ENCODE assay signal across 8 cellular contexts in the genomic region with DNA sequence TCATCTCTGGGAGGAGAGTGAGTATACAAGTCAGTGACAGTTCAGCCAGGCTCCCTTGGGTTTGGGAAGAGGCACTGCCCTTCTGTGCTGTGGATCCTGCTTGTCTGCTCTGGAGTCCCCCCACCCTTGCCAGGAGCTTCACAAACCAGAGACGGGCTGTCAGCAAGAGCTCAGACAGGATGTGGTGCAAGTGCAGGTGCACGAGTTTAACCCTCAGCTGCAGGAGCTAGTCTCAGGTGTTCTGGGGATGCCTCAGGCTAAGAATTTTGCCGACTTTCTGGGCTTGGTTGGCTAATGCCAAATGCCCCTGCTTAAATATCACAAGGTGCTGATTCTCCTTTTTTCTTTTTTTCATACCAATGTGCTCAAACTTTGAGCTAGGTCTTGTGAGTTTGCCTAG. TPM values are rescaled to one million over a fixed set of nuclear protein-coding genes. Genes with fewer than 3 reads are reported as not detected.
A peak's percentile ranks its signal among the peaks of the same experiment; 100 is the strongest.
DNase-seq lines count a peak whose midpoint lies in the region; ATAC-seq, FAIRE-seq and TF ChIP-seq lines count a peak whose summit lies in the region.

No MANE protein-coding gene starts in this region.

- peak overlapping the region; percentile 1 for H3K27ac Mint-ChIP-seq in chondrocyte (ENCODE audit: unreplicated experiment)

- no peak for FAIRE-seq in pancreas (lab: Jason Lieb, UNC)
- FAIRE-seq in urothelium cell line (lab: Jason Lieb, UNC) = no peak

- no peaks in the 10 kb centered on the region for H3K27me3 Mint-ChIP-seq in chondrocyte (ENCODE audit: low read depth)

- peaks cover 20% of the 10 kb centered on the region for H3K36me3 Mint-ChIP-seq in chondrocyte (ENCODE audit: low read depth)

- H3K4me1 ChIP-seq in pancreas = peaks cover 0 to 4% (median 2%) of the 10 kb centered on the region in 3 donors

- no peaks in the 10 kb centered on the region for H3K9me3 Mint-ChIP-seq in chondrocyte (ENCODE audit: low read depth)

- WGBS in pancreas, 2 donors = 66% methylated on average over 3 of the region's 3 CpGs

- no peak for TF ChIP-seq CTCF in chondrocyte (IDR thresholded peaks at IDR 0.05)
- TF ChIP-seq CTCF in pancreas (IDR thresholded peaks at IDR 0.05) = no peak
- TF ChIP-seq CTCF in GM13977 (IDR thresholded peaks at IDR 0.05; ENCODE audit: extremely low read depth, insufficient read depth, missing control alignments) = no peak

- H3K36me3 ChIP-seq in pancreas = no peaks in the 10 kb centered on the region

- peak overlapping the region in 1 of 4 donors; percentile 67 for H3K4me3 ChIP-seq in pancreas

- H3K9me3 ChIP-seq in pancreas = no peaks in the 10 kb centered on the region

- peak; percentile 28 for ATAC-seq in GM21723 (IDR thresholded peaks at IDR 0.05; ENCODE audit: unreplicated experiment)
- no peak for ATAC-seq in pancreas
- ATAC-seq in Right ventricle myocardium inferior = no peak

- H3K27ac ChIP-seq in pancreas = peak overlapping the region in 2 of 4 donors; percentile 16 to 51

- H3K4me1 Mint-ChIP-seq in chondrocyte (ENCODE audit: low read depth) = peaks cover 19% of the 10 kb centered on the region

- no peaks in the 10 kb centered on the region for H3K27me3 ChIP-seq in pancreas

- intact Hi-C loops in pancreas (cut with DNase I) (no loop called here), Right ventricle myocardium inferior (cut with DNase I) (no loop called here)

- H3K4me3 Mint-ChIP-seq in chondrocyte (ENCODE audit: unreplicated experiment) = no peak overlapping the region

- in situ Hi-C loops in GM13977 (cut with MboI; ENCODE audit: low pct_unique_long_range_greater_than_20kb, low sequenced_read_pairs, unreplicated experiment) = no loop called here

- peak; percentile 96 for DNase-seq in RPMI8226
- DNase-seq in chondrocyte (ENCODE audit: low spot score) = no peak
- DNase-seq in stimulated activated CD4-positive, alpha-beta T cell treated with anti-CD3 and anti-CD28 coated beads, Interleukin-15, amount 100 ng/mL, for 24 hours = peak; percentile 36
- DNase-seq in pancreas = no peak
- no peak for DNase-seq in Right ventricle myocardium inferior (ENCODE audit: missing footprints)
- no peak for DNase-seq in urothelium cell line (ENCODE audit: low spot score)
- DNase-seq in GM13977 (ENCODE audit: low spot score) = no peak

RNA-seq across cellular contexts. Expression of gene ZNF783, which starts 22.3 kb away (rescaled TPM):
- total RNA-seq in chondrocyte (19.0 to 22.8 TPM (median 19.9 TPM) in 3 replicates), pancreas (1 to 10 TPM; 4.7 to 9.9 (median 5.9) TPM), Right ventricle myocardium inferior (4.3 TPM)
- 10 to 100 TPM in 1 of 2 donors, 1 to 10 TPM in 1; 9.8 to 11.2 TPM for polyA plus RNA-seq in pancreas

RNA-seq across cellular contexts. Expression of gene ZNF212, which starts 44.9 kb away (rescaled TPM):
- total RNA-seq in chondrocyte (7.9 to 10.5 TPM (median 7.9 TPM) in 3 replicates), pancreas (1 to 10 TPM; 3.7 to 9.0 (median 5.2) TPM), Right ventricle myocardium inferior (4.8 TPM)
- polyA plus RNA-seq in pancreas = 10 to 100 TPM in 1 of 2 donors, 1 to 10 TPM in 1; 8.7 to 13.7 TPM

Comparison
In these comparisons a context has a peak if more than half of its experiments do, and no peak if none do; other contexts are left out.
1. DNase-seq: peak in RPMI8226 (single experiment) and stimulated activated CD4-positive, alpha-beta T cell treated with anti-CD3 and anti-CD28 coated beads, Interleukin-15, amount 100 ng/mL, for 24 hours (single experiment); none in chondrocyte (single experiment), pancreas (0 of 6), Right ventricle myocardium inferior (single experiment), urothelium cell line (single experiment) and GM13977 (single experiment).